19 cellular contexts compared by ENCODE assay signal in genomic region chr3:99966657-99967420, GRCh38.
A peak's percentile ranks its signal among the peaks of the same experiment; 100 is the strongest.
DNase-seq lines count a peak whose midpoint lies in the region; ATAC-seq and TF ChIP-seq lines count a peak whose summit lies in the region.
"Had no signal": no experiment of that assay in that cellular context is flagged by ENCODE, and none has a peak within 500 bp of the region (broad histone marks: within the 10 kb centered on the region; RNA-seq: fewer than 3 reads in every experiment).

No MANE protein-coding gene starts in this region.

- intact Hi-C loops in left ventricle myocardium superior (cut with micrococcal nuclease) = no loop called here

- DNase-seq in GM03348 (ENCODE audit: low spot score) (peak; percentile 45), coronary artery (ENCODE audit: low spot score) (no peak), left ventricle myocardium superior (no peak), skeletal muscle cell (ENCODE audit: low read depth) (peak; percentile 40), NCI-H510A (lab: John Stamatoyannopoulos, UW) (no peak), DMS114 treated with DMSO at 0.1 percent for 48 hours (lab: John Stamatoyannopoulos, UW; ENCODE audit: unreplicated experiment) (no peak), NCI-H2227 treated with DMSO at 0.1 percent for 48 hours (lab: John Stamatoyannopoulos, UW) (no peak)
- DNase-seq: activated naive CD8-positive, alpha-beta T cell treated with anti-CD3 and anti-CD28 coated beads for 36 hours; activated T-cell treated with anti-CD3 and anti-CD28 coated beads, Interleukin-2, amount 50 U/mL, for 24 hours; CD4-positive, alpha-beta T cell; head of caudate nucleus; islet precursor cell; KBM-7; midbrain; NCI-H1092 treated with DMSO at 0.1 percent for 48 hours; NCI-H774; stimulated activated naive CD4-positive, alpha-beta T cell treated with Interleukin-2 at 50 U/mL for 16 hours had no signal

- no peak for TF ChIP-seq CTCF in coronary artery (IDR thresholded peaks at IDR 0.05)

- H3K27ac ChIP-seq in coronary artery = peak overlapping the region; percentile 73 to 88
- H3K27ac ChIP-seq: HL-60 had no signal

- peak overlapping the region; percentile 54 for H3K4me3 ChIP-seq in coronary artery
- H3K4me3 ChIP-seq in skeletal muscle cell (ENCODE audit: low read depth, low read length) = no peak overlapping the region

- ATAC-seq in left ventricle myocardium superior (peak; percentile 36), HG02870 (IDR thresholded peaks at IDR 0.05; ENCODE audit: unreplicated experiment) (no peak)

Comparison
In these comparisons a context has a peak if more than half of its experiments do, and no peak if none do; other contexts are left out.
1. DNase-seq: peak in GM03348 (single experiment) and skeletal muscle cell (single experiment); none in coronary artery (single experiment), left ventricle myocardium superior (single experiment), NCI-H510A (single experiment), DMS114 treated with DMSO at 0.1 percent for 48 hours (single experiment) and NCI-H2227 treated with DMSO at 0.1 percent for 48 hours (single experiment).